ENCODE assay signal across 10 cellular contexts in the genomic region with DNA sequence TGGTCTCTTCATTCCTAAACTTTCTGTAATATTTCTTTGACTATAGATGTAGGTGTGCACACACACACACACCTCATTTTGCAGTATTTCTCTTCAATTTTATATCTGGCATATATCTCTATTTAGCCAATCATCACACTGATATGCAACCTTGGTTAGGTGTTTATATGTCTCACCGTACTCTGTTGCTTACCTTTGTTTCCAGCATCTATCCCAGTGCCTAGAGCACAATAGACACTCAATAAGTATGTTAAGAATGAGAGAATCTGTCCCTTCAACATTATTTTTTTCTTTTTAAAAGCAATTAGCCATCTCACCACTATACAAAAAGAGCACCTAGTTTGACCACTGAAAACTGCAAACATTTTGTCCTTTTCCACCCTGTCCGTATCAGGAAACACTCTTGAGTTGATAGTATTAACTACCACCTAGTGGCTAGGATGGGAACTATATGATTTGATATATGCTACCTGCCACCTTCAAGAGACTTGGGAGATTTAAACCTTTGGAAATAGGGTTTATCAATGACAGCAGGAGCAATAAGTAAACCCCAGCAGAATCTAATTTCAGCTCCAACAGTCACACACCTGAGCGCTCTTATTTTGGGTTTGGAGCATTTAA. TPM values are rescaled to one million over a fixed set of nuclear protein-coding genes. Genes with fewer than 3 reads are reported as not detected.
DNase-seq lines count a peak whose midpoint lies in the region; ATAC-seq and TF ChIP-seq lines count a peak whose summit lies in the region.
"Had no signal": no experiment of that assay in that cellular context is flagged by ENCODE, and none has a peak within 500 bp of the region (broad histone marks: within the 10 kb centered on the region; RNA-seq: fewer than 3 reads in every experiment).

No MANE protein-coding gene starts in this region.

- H3K9me3 ChIP-seq in colonic mucosa = no peaks in the 10 kb centered on the region

- no peaks in the 10 kb centered on the region for H3K27me3 ChIP-seq in colonic mucosa

- TF ChIP-seq CTCF in LNCAP (IDR thresholded peaks at IDR 0.05) = peak; percentile 59
- peak; percentile 41 for TF ChIP-seq CTCF in colonic mucosa (IDR thresholded peaks at IDR 0.05)

- H3K4me3 ChIP-seq in colonic mucosa = no peak overlapping the region
- H3K4me3 ChIP-seq: skin epidermis had no signal

- no peak overlapping the region for H3K9ac ChIP-seq in colonic mucosa (ENCODE audit: low read depth in 2 of 2, low read length in 2 of 2)

- intact Hi-C loops in colonic mucosa (cut with DNase I) = loop anchor here (10.0 kb wide), 1 partner anchor 265 kb away; no protein-coding TSS in a partner anchor

- no peak overlapping the region for H3K27ac ChIP-seq in colonic mucosa
- H3K27ac ChIP-seq: skin epidermis had no signal

- DNase-seq in EL = peak; percentile 31
- DNase-seq in colonic mucosa = no peak
- DNase-seq in non-pigmented ciliary epithelial cell (ENCODE audit: low read depth) = peak; percentile 18
- DNase-seq in retina = no peak
- no peak for DNase-seq in occipital lobe (lab: John Stamatoyannopoulos, UW)
- DNase-seq in germinal center (ENCODE audit: low spot score) = no peak

- no peaks in the 10 kb centered on the region for H3K4me1 ChIP-seq in colonic mucosa

- peak; percentile 53 for ATAC-seq in GM21423 (IDR thresholded peaks at IDR 0.05; ENCODE audit: unreplicated experiment)

- H3K36me3 ChIP-seq in colonic mucosa = no peaks in the 10 kb centered on the region

RNA-seq across cellular contexts. Expression of gene RSPO3, which starts 48.7 kb away (rescaled TPM):
- 1 to 10 TPM; 1.8 to 4.4 TPM for total RNA-seq in colonic mucosa
- total RNA-seq in occipital lobe = 44.1 TPM
- total RNA-seq: T-helper 1 cell treated with Interleukin-12 subunit alpha and Interleukin-12 subunit beta and Interleukin-4 antibody, amounts not matched to agents 30 ng/mL and 1 ng/mL, for 36 hours had no signal

Comparison
In these comparisons a context has a peak if more than half of its experiments do, and no peak if none do; other contexts are left out.
1. DNase-seq: peak in EL (single experiment) and non-pigmented ciliary epithelial cell (single experiment); none in colonic mucosa (single experiment), retina (single experiment), occipital lobe (single experiment) and germinal center (single experiment).